In the genomic region with DNA sequence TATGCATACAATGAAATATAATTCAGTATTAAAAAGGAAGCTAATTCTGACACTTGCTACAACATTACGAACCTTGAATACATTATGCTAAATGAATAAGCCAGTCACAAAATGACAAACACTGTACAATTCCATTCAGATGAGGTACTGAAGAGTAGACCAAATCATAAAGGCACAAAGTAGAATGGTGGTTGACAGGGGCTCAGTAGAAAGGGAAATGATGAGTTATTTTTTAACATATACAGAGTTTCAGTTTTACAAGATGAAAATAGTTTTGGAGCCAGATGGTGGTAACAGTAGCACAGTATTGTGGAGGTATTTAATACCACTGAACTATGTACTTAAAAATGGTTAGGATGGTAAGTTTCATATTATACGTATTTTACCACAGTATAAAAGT, we compare ENCODE assay signal across 10 cellular contexts.
DNase-seq lines count a peak whose midpoint lies in the region; ATAC-seq and TF ChIP-seq lines count a peak whose summit lies in the region.
"Had no signal": no experiment of that assay in that cellular context is flagged by ENCODE, and none has a peak within 500 bp of the region (broad histone marks: within the 10 kb centered on the region; RNA-seq: fewer than 3 reads in every experiment).

No MANE protein-coding gene starts in this region.

- H3K4me1 ChIP-seq in RWPE2 (ENCODE audit: insufficient read depth, poor library complexity, severe bottlenecking) = peaks cover 22% of the 10 kb centered on the region
- H3K4me1 ChIP-seq in ascending aorta = no peaks in the 10 kb centered on the region

- DNase-seq in RWPE2 (ENCODE audit: low spot score) = no peak
- no peak for DNase-seq in T-helper 2 cell treated with Interferon-gamma antibody and Interleukin-4, amounts not matched to agents 5 μg/mL and 100 μg/mL, for 36 hours (ENCODE audit: low spot score)
- DNase-seq in SKM-1 treated with dmso at 0.1 percent for 144 hours (lab: John Stamatoyannopoulos, UW; ENCODE audit: unreplicated experiment) = no peak
- DNase-seq in ascending aorta (ENCODE audit: low spot score in 2 of 2) = no peak
- DNase-seq: NCI-H526; stimulated activated CD4-positive, alpha-beta T cell treated with anti-CD3 and anti-CD28 coated beads, Interleukin-12 subunit alpha, Interleukin-12 subunit beta, amount 100 ng/mL, for 4 hours had no signal

- H3K36me3 ChIP-seq in RWPE2 (ENCODE audit: low read depth) (no peaks in the 10 kb centered on the region), ascending aorta (no peaks in the 10 kb centered on the region)

- H3K27ac Mint-ChIP-seq in T-helper 2 cell treated with Interferon-gamma antibody and Interleukin-4, amounts not matched to agents 5 μg/mL and 100 μg/mL, for 36 hours = no peak overlapping the region

- peak overlapping the region; percentile 19 for H3K27ac ChIP-seq in RWPE2 (ENCODE audit: poor library complexity, severe bottlenecking)
- no peak overlapping the region for H3K27ac ChIP-seq in ascending aorta
- H3K27ac ChIP-seq: KMS-11 had no signal

- no peaks in the 10 kb centered on the region for H3K36me3 Mint-ChIP-seq in T-helper 2 cell treated with Interferon-gamma antibody and Interleukin-4, amounts not matched to agents 5 μg/mL and 100 μg/mL, for 36 hours (ENCODE audit: low read depth)

- H3K9me3 Mint-ChIP-seq in T-helper 2 cell treated with Interferon-gamma antibody and Interleukin-4, amounts not matched to agents 5 μg/mL and 100 μg/mL, for 36 hours = peaks cover 10% of the 10 kb centered on the region

- H3K4me1 Mint-ChIP-seq in T-helper 2 cell treated with Interferon-gamma antibody and Interleukin-4, amounts not matched to agents 5 μg/mL and 100 μg/mL, for 36 hours (ENCODE audit: low read depth) = peaks cover 5% of the 10 kb centered on the region

- TF ChIP-seq CTCF in RWPE2 (IDR thresholded peaks at IDR 0.05; ENCODE audit: poor library complexity, severe bottlenecking) (no peak), ascending aorta (IDR thresholded peaks at IDR 0.05) (no peak)

- H3K27me3 ChIP-seq in RWPE2 (ENCODE audit: insufficient read depth, poor library complexity, severe bottlenecking) (no peaks in the 10 kb centered on the region), ascending aorta (no peaks in the 10 kb centered on the region)

- H3K27me3 Mint-ChIP-seq in T-helper 2 cell treated with Interferon-gamma antibody and Interleukin-4, amounts not matched to agents 5 μg/mL and 100 μg/mL, for 36 hours (ENCODE audit: low read depth) = no peaks in the 10 kb centered on the region

- no peak overlapping the region for H3K4me3 Mint-ChIP-seq in T-helper 2 cell treated with Interferon-gamma antibody and Interleukin-4, amounts not matched to agents 5 μg/mL and 100 μg/mL, for 36 hours

- peak; percentile 92 for ATAC-seq in GM18868 (IDR thresholded peaks at IDR 0.05; ENCODE audit: unreplicated experiment)
- ATAC-seq in GM21360 (IDR thresholded peaks at IDR 0.05; ENCODE audit: unreplicated experiment) = peak; percentile 100
- ATAC-seq in HG02981 (IDR thresholded peaks at IDR 0.05; ENCODE audit: unreplicated experiment) = peak; percentile 95
- no peak for ATAC-seq in RWPE2 (ENCODE audit: low read depth)

- H3K9me3 ChIP-seq in RWPE2 (ENCODE audit: severe bottlenecking) = no peaks in the 10 kb centered on the region
- no peaks in the 10 kb centered on the region for H3K9me3 ChIP-seq in ascending aorta

- intact Hi-C loops in ascending aorta (cut with DNase I) = no loop called here

- H3K4me3 ChIP-seq in RWPE2 (ENCODE audit: severe bottlenecking) (no peak overlapping the region), ascending aorta (no peak overlapping the region)
